ENCODE assay signal across 1 cellular context in genomic region chr7:158950914-158951635, GRCh38.
TF ChIP-seq lines count a peak whose summit lies in the region.

No MANE protein-coding gene starts in this region.

TF ChIP-seq in K562, 482 proteins besides CTCF, POLR2A, EP300 and RAD21 (continued from another document):
- TF ChIP-seq PBX2 (CRISPR knock-in tag; IDR thresholded peaks at IDR 0.05; ENCODE audit: low read depth) (no peak), PBX2 (tag; conservative IDR thresholded peaks at IDR 0.05; ENCODE audit: low read depth) (no peak), NEUROD1 (IDR thresholded peaks at IDR 0.05; ENCODE audit: borderline replicate concordance, low read depth, low read length, partially characterized antibody) (no peak), TFE3 (CRISPR knock-in tag; IDR thresholded peaks at IDR 0.05) (no peak), HOMEZ (CRISPR knock-in tag; IDR thresholded peaks at IDR 0.05) (no peak), CCNT2 (IDR thresholded peaks at IDR 0.05; ENCODE audit: borderline replicate concordance, extremely low read depth, insufficient read length, low read depth, low read length) (no peak), TRIM28 (IDR thresholded peaks at IDR 0.05) (0 out of 2 replicates have a peak, but pooled peaks have one; percentile 26), IFI16 (CRISPR knock-in tag; IDR thresholded peaks at IDR 0.05) (no peak), TBL1XR1 (IDR thresholded peaks at IDR 0.05; ENCODE audit: low read length in 2 of 2) (no peak), NR2F6 (CRISPR knock-in tag; IDR thresholded peaks at IDR 0.05) (no peak), ETV5 (CRISPR knock-in tag; IDR thresholded peaks at IDR 0.05; ENCODE audit: low read depth) (no peak), E2F3 (CRISPR knock-in tag; IDR thresholded peaks at IDR 0.05) (no peak), CREB3 (tag; conservative IDR thresholded peaks at IDR 0.05; ENCODE audit: low read depth) (no peak), RNF219 (CRISPR knock-in tag; IDR thresholded peaks at IDR 0.05) (no peak), MTF1 (CRISPR knock-in tag; IDR thresholded peaks at IDR 0.05; ENCODE audit: borderline replicate concordance) (no peak), BRF2 (IDR thresholded peaks at IDR 0.05; ENCODE audit: borderline replicate concordance, insufficient read depth, insufficient read length) (no peak), ZKSCAN8 (CRISPR knock-in tag; IDR thresholded peaks at IDR 0.05) (no peak), THRAP3 (IDR thresholded peaks at IDR 0.05; ENCODE audit: borderline replicate concordance) (no peak), NR2C2 (CRISPR knock-in tag; IDR thresholded peaks at IDR 0.05) (no peak), NR2C2 (tag; IDR thresholded peaks at IDR 0.05) (no peak), NFIC (IDR thresholded peaks at IDR 0.05) (peak; percentile 62), CBX3 (IDR thresholded peaks at IDR 0.05; ENCODE audit: borderline replicate concordance in 1 of 2, low read length in 2 of 2) (0 out of 3 replicates have a peak, but pooled peaks of 1 of the 2 experiments have one; percentile 50), ZNF79 (CRISPR knock-in tag; IDR thresholded peaks at IDR 0.05; ENCODE audit: low read depth) (no peak), GTF2B (IDR thresholded peaks at IDR 0.05; ENCODE audit: extremely low read depth, insufficient read length) (no peak), CHD2 (IDR thresholded peaks at IDR 0.05; ENCODE audit: low read depth, low read length) (no peak), AFF1 (IDR thresholded peaks at IDR 0.05; ENCODE audit: low read depth in 1 of 2, partially characterized antibody in 2 of 2) (peak in 1 of 2 experiments; percentile 98)
TF ChIP-seq in K562: peak in this region for 4.
